ENCODE assay signal across 8 cellular contexts in the genomic region with DNA sequence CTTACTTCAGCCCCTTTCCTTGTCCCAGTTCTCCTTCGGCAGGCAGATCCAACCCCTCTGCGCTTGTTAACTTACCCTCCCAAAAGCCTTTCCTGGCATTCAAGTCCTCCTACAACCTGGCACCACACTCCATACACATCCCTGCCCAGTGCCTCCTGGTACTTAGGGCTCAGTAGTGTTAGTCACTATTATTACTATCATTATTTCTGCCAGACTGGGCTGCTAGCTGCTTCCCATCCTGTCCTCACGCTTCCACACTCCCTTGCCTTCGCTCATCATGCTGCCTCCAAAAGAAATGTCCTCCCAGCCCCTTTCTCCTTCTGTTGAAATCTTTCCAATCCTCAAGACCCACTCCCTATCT. TPM values are rescaled to one million over a fixed set of nuclear protein-coding genes. Genes with fewer than 3 reads are reported as not detected.
DNase-seq lines count a peak whose midpoint lies in the region; ATAC-seq and TF ChIP-seq lines count a peak whose summit lies in the region.

No MANE protein-coding gene starts in this region.

- peak overlapping the region; percentile 98 for H3K4me3 Mint-ChIP-seq in neural crest cell

- H3K27ac Mint-ChIP-seq in neural crest cell (ENCODE audit: unreplicated experiment): peak overlapping the region; percentile 93

- no peaks in the 10 kb centered on the region for H3K9me3 ChIP-seq in NT2/D1 (ENCODE audit: insufficient read depth, low read length)
- H3K9me3 ChIP-seq in ectodermal cell (ENCODE audit: control insufficient read depth, low read length): no peaks in the 10 kb centered on the region

- TF ChIP-seq CTCF in AG10803 (conservative IDR thresholded peaks at IDR 0.05; ENCODE audit: low read length) (no peak), neural crest cell (conservative IDR thresholded peaks at IDR 0.05) (no peak)

- H3K9ac ChIP-seq in NT2/D1 (ENCODE audit: insufficient read length, low read depth): peak overlapping the region; percentile 100

- WGBS in ectodermal cell, 2 experiments: 91 to 94% methylated on average over 4 of the region's 4 CpGs

- DNase-seq in AG10803 (ENCODE audit: low read depth): peak; percentile 50
- DNase-seq in NT2/D1 (ENCODE audit: low read depth, low spot score): no peak
- no peak for DNase-seq in neural crest cell (ENCODE audit: low read depth, low spot score)
- no peak for DNase-seq in NCI-H345 (lab: John Stamatoyannopoulos, UW)
- no peak for DNase-seq in NCI-H146 (lab: John Stamatoyannopoulos, UW)

- H3K27me3 Mint-ChIP-seq in neural crest cell (ENCODE audit: low read depth): no peaks in the 10 kb centered on the region

- peak overlapping the region; percentile 93 for H3K27ac ChIP-seq in ectodermal cell (ENCODE audit: insufficient read depth, low read depth, low read length, poor library complexity, severe bottlenecking)

- peaks cover 19% of the 10 kb centered on the region for H3K36me3 ChIP-seq in NT2/D1 (ENCODE audit: insufficient read depth, insufficient read length, low read length)
- H3K36me3 ChIP-seq in ectodermal cell (ENCODE audit: control insufficient read depth, insufficient read depth, low read length): no peaks in the 10 kb centered on the region

- H3K4me3 ChIP-seq in AG10803 (ENCODE audit: low read length) (no peak overlapping the region), NT2/D1 (ENCODE audit: insufficient read length, low read depth) (no peak overlapping the region), ectodermal cell (ENCODE audit: insufficient read depth, low read depth, low read length) (no peak overlapping the region)

- no peak for ATAC-seq in HG02678 (IDR thresholded peaks at IDR 0.05; ENCODE audit: unreplicated experiment)
- no peak for ATAC-seq in HG03460 (IDR thresholded peaks at IDR 0.05; ENCODE audit: unreplicated experiment)

- H3K4me1 Mint-ChIP-seq in neural crest cell: peaks cover 70% of the 10 kb centered on the region

- no peaks in the 10 kb centered on the region for H3K9me3 Mint-ChIP-seq in neural crest cell

- H3K4me1 ChIP-seq in NT2/D1 (ENCODE audit: insufficient read depth, insufficient read length) (peaks cover 28% of the 10 kb centered on the region), ectodermal cell (ENCODE audit: control insufficient read depth, insufficient read depth, low read length) (peaks cover 36% of the 10 kb centered on the region)

- H3K36me3 Mint-ChIP-seq in neural crest cell (ENCODE audit: low read depth): no peaks in the 10 kb centered on the region

- H3K27me3 ChIP-seq in NT2/D1 (ENCODE audit: insufficient read depth, insufficient read length) (peaks cover 2% of the 10 kb centered on the region), ectodermal cell (ENCODE audit: control insufficient read depth, insufficient read depth, low read length, poor library complexity, severe bottlenecking) (peaks cover 13% of the 10 kb centered on the region)

RNA-seq across cellular contexts. Expression of a gene that starts 1.6 kb away (rescaled TPM):
- 50.9 TPM for polyA plus RNA-seq in ectodermal cell (2013, experiment 1 of 4)
- polyA plus RNA-seq in ectodermal cell (2013, experiment 2 of 4): 44.3 TPM
- 32.5 TPM for polyA plus RNA-seq in ectodermal cell (2013, experiment 3 of 4)
- 37.2 TPM for polyA plus RNA-seq in ectodermal cell (2013, experiment 4 of 4)
- total RNA-seq in neural crest cell: 76.0 and 76.6 TPM in 2 replicates

RNA-seq across cellular contexts. Expression of a gene that starts 48.3 kb away (rescaled TPM):
- polyA plus RNA-seq in ectodermal cell (2013, experiment 1 of 4): 15.3 TPM
- 14.6 TPM for polyA plus RNA-seq in ectodermal cell (2013, experiment 2 of 4)
- polyA plus RNA-seq in ectodermal cell (2013, experiment 3 of 4): 11.3 TPM
- 13.5 TPM for polyA plus RNA-seq in ectodermal cell (2013, experiment 4 of 4)
- 11.6 and 13.0 TPM in 2 replicates for total RNA-seq in neural crest cell
